17 cellular contexts compared by ENCODE assay signal in the genomic region with DNA sequence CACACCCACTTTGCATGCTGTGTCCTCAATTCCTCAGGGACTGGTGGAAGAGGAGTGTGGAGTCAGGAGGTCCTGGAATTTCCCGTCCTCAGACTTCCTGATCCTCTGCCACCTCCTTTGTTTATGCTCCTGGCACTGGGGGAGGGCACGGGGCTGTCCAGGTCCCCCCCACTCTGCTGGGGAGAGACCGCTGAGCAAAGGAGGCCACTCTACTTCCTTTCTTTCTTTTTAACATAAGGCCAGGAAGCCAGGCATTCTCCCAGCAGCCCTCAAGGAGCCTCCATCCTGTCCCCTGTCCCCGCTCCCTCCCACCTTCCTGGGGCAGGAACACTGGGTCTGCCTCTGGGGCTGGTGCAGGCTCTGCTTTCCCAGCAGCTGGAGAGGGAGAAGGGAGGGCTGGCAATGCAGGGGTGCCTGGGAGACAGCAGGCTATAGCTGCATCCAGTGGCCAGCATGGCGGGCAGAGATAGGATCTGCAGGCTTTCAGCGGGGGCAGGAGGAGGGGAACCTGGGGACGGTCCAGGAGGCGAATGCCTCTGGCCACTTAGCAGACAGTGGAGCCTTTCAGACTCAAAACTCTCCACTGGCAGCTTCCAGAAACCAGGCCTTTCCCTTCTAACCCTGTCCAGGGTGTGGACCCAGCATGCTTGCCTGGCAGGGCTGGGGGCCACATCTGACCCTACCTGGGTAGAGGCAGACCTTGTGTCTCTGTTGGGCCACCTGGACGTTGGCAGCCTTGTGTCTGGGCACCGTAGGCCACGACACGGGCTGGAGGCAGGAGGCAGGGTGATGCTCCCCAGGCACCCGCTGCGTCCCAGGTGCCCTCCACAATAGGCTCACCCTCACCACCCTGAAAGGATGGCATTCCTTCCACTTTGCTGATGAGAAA.
DNase-seq lines count a peak whose midpoint lies in the region; TF ChIP-seq lines count a peak whose summit lies in the region.
"Had no signal": no experiment of that assay in that cellular context is flagged by ENCODE, and none has a peak within 500 bp of the region (broad histone marks: within the 10 kb centered on the region; RNA-seq: fewer than 3 reads in every experiment).

No MANE protein-coding gene starts in this region.

- no CpG with 5 or more reads among the region's 14 CpGs for WGBS in neuronal stem cell (ENCODE audit: extremely low coverage in 2 of 2, insufficient read length in 2 of 2, insufficient replicate concordance in 1 of 2), 2 donors
- WGBS in esophagus muscularis mucosa: 58% methylated on average over 14 of the region's 14 CpGs

- H2AK5ac ChIP-seq in neuronal stem cell (ENCODE audit: low read depth, low read length): peak overlapping the region; percentile 96

- no peak for TF ChIP-seq CTCF in esophagus muscularis mucosa (IDR thresholded peaks at IDR 0.05)

- H3K4ac ChIP-seq in neuronal stem cell (ENCODE audit: low read length): peak overlapping the region; percentile 4

- H3K27me3 ChIP-seq in neuronal stem cell (ENCODE audit: control insufficient read depth in 3 of 3, insufficient read depth in 3 of 3, low read depth in 1 of 3, low read length in 3 of 3) (no peaks in the 10 kb centered on the region), esophagus muscularis mucosa (no peaks in the 10 kb centered on the region)
- H3K27me3 ChIP-seq: stomach had no signal

- H2BK15ac ChIP-seq in neuronal stem cell (ENCODE audit: low read length): peak overlapping the region; percentile 79

- H3K4me2 ChIP-seq in neuronal stem cell (ENCODE audit: insufficient read depth, low read length, poor library complexity, severe bottlenecking): no peak overlapping the region

- peak overlapping the region; percentile 62 for H3K23ac ChIP-seq in neuronal stem cell (ENCODE audit: low read depth, low read length, poor library complexity)

- peak overlapping the region; percentile 88 for H3K18ac ChIP-seq in neuronal stem cell (ENCODE audit: low read length)

- peak overlapping the region; percentile 66 for H3K9ac ChIP-seq in neuronal stem cell (ENCODE audit: low read depth, low read length, poor library complexity)

- H2BK12ac ChIP-seq in neuronal stem cell (ENCODE audit: low read length): peak overlapping the region; percentile 18

- H3K14ac ChIP-seq in neuronal stem cell (ENCODE audit: low read length): peak overlapping the region; percentile 41

- no peak overlapping the region for H2BK120ac ChIP-seq in neuronal stem cell (ENCODE audit: low read depth, low read length)

- H3K27ac ChIP-seq in neuronal stem cell (replicated peaks; ENCODE audit: low read length) (no peak overlapping the region), esophagus muscularis mucosa (replicated peaks in 1 of 4) (peak overlapping the region in 1 of 4 donors; percentile 18)
- H3K27ac ChIP-seq: prostate gland had no signal

- H3K79me1 ChIP-seq in neuronal stem cell (ENCODE audit: low read depth, low read length): no peaks in the 10 kb centered on the region

- DNase-seq in Daoy (ENCODE audit: low read depth) (peak; percentile 46), SK-N-DZ (ENCODE audit: low spot score) (peak; percentile 95), head of caudate nucleus (peak in 32 of 42 donors; percentile 38 to 78 (median 64)), neuronal stem cell (ENCODE audit: low spot score) (no peak), esophagus muscularis mucosa (ENCODE audit: extremely low spot score) (no peak), NCI-H446 treated with DMSO at 0.1 percent for 48 hours (lab: John Stamatoyannopoulos, UW) (no peak), DMS 273 treated with DMSO at 0.1 percent for 48 hours (lab: John Stamatoyannopoulos, UW) (no peak)
- no peak for DNase-seq in activated CD4-positive, CD25-positive, alpha-beta regulatory T cell treated with anti-CD3 and anti-CD28 coated beads, Interleukin-2, amount 50 U/mL, for 72 hours
- DNase-seq: activated CD8-positive, alpha-beta T cell treated with anti-CD3 and anti-CD28 coated beads for 36 hours; activated naive CD4-positive, alpha-beta T cell treated with anti-CD3 and anti-CD28 coated beads for 36 hours; cortex of kidney; foreskin melanocyte; NCI-H1694; OCI-M1; stimulated activated CD4-positive, alpha-beta T cell treated with anti-CD3 and anti-CD28 coated beads, Interleukin-4, amount 100 ng/mL, for 24 hours; stomach had no signal

- H4K91ac ChIP-seq in neuronal stem cell (ENCODE audit: low read depth, low read length, poor library complexity): peak overlapping the region; percentile 19

- no peaks in the 10 kb centered on the region for H3K36me3 ChIP-seq in neuronal stem cell (replicated peaks in 1 of 2; ENCODE audit: control insufficient read depth in 2 of 2, insufficient read depth in 2 of 2, low read length in 2 of 2)
- H3K36me3 ChIP-seq in esophagus muscularis mucosa: peaks cover 0 to 7% (median 1%) of the 10 kb centered on the region in 4 donors
- H3K36me3 ChIP-seq: prostate gland had no signal

- no peak overlapping the region for H4K8ac ChIP-seq in neuronal stem cell (ENCODE audit: low read depth, low read length)

- intact Hi-C loops in head of caudate nucleus (cut with DNase I): no loop called here
- intact Hi-C loops in esophagus muscularis mucosa (cut with DNase I): no loop called here

- H3K9me3 ChIP-seq in neuronal stem cell (replicated peaks in 1 of 2; ENCODE audit: control insufficient read depth in 2 of 2, insufficient read depth in 1 of 2, low read depth in 1 of 2, low read length in 2 of 2) (no peaks in the 10 kb centered on the region), esophagus muscularis mucosa (no peaks in the 10 kb centered on the region)
- H3K9me3 ChIP-seq: prostate gland, stomach had no signal

- H3K4me3 ChIP-seq in neuronal stem cell (ENCODE audit: low read length in 2 of 2): peak overlapping the region in 1 of 2 donors; percentile 7
- no peak overlapping the region for H3K4me3 ChIP-seq in esophagus muscularis mucosa
- H3K4me3 ChIP-seq: prostate gland, stomach had no signal

- TF ChIP-seq EP300 in esophagus muscularis mucosa (IDR thresholded peaks at IDR 0.05): no peak

- H2BK5ac ChIP-seq in neuronal stem cell (ENCODE audit: low read length): peak overlapping the region; percentile 9

- H2AFZ ChIP-seq in neuronal stem cell (ENCODE audit: low read length): peak overlapping the region; percentile 76

- H3K4me1 ChIP-seq in neuronal stem cell (ENCODE audit: control insufficient read depth in 2 of 2, insufficient read depth in 1 of 2, low read depth in 1 of 2, low read length in 2 of 2) (peaks cover 25 to 35% of the 10 kb centered on the region in 2 donors), esophagus muscularis mucosa (peaks cover 28 to 34% (median 31%) of the 10 kb centered on the region in 4 donors)

- TF ChIP-seq POLR2A in esophagus muscularis mucosa (IDR thresholded peaks at IDR 0.05; ENCODE audit: low read depth): no peak

Comparison
In these comparisons a context has a peak if more than half of its experiments do, and no peak if none do; other contexts are left out.
1. DNase-seq: peak in Daoy (single experiment), SK-N-DZ (single experiment) and head of caudate nucleus (32 of 42); none in neuronal stem cell (single experiment), esophagus muscularis mucosa (single experiment), activated CD4-positive, CD25-positive, alpha-beta regulatory T cell treated with anti-CD3 and anti-CD28 coated beads, Interleukin-2, amount 50 U/mL, for 72 hours (single experiment), NCI-H446 treated with DMSO at 0.1 percent for 48 hours (single experiment) and DMS 273 treated with DMSO at 0.1 percent for 48 hours (single experiment).